ENCODE assay signal across 2 cellular contexts in genomic region chr19:13115936-13116281, GRCh38.
TF ChIP-seq lines count a peak whose summit lies in the region.

No MANE protein-coding gene starts in this region.

TF ChIP-seq in SK-N-SH, 30 proteins besides CTCF, POLR2A, EP300 and RAD21 (continued from another document):
- TF ChIP-seq, protein P1, sequence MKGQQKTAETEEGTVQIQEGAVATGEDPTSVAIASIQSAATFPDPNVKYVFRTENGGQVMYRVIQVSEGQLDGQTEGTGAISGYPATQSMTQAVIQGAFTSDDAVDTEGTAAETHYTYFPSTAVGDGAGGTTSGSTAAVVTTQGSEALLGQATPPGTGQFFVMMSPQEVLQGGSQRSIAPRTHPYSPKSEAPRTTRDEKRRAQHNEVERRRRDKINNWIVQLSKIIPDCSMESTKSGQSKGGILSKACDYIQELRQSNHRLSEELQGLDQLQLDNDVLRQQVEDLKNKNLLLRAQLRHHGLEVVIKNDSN (IDR thresholded peaks at IDR 0.05; ENCODE audit: borderline replicate concordance, low read depth), result no peak
- no peak for TF ChIP-seq PBX3 (IDR thresholded peaks at IDR 0.05)
- TF ChIP-seq NFIC (IDR thresholded peaks at IDR 0.05; ENCODE audit: borderline replicate concordance), result no peak
- no peak for TF ChIP-seq RXRA (IDR thresholded peaks at IDR 0.05; ENCODE audit: borderline replicate concordance, low read depth)
- no peak for TF ChIP-seq SIN3A (IDR thresholded peaks at IDR 0.05; ENCODE audit: borderline replicate concordance, low read depth, low read length)
- TF ChIP-seq TAF1 (IDR thresholded peaks at IDR 0.05; ENCODE audit: borderline replicate concordance, low read depth, low read length), result no peak
- TF ChIP-seq, protein P2, sequence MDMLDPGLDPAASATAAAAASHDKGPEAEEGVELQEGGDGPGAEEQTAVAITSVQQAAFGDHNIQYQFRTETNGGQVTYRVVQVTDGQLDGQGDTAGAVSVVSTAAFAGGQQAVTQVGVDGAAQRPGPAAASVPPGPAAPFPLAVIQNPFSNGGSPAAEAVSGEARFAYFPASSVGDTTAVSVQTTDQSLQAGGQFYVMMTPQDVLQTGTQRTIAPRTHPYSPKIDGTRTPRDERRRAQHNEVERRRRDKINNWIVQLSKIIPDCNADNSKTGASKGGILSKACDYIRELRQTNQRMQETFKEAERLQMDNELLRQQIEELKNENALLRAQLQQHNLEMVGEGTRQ (IDR thresholded peaks at IDR 0.05; ENCODE audit: borderline replicate concordance, low read depth, low read length), result no peak
- TF ChIP-seq CHD2 (IDR thresholded peaks at IDR 0.05; ENCODE audit: low read length, partially characterized antibody), result no peak
- TF ChIP-seq MAX (IDR thresholded peaks at IDR 0.05; ENCODE audit: low read depth), result no peak

TF ChIP-seq in SK-N-SH treated with all-trans-retinoic acid at 6 μM for 48 hours, 23 proteins besides CTCF, POLR2A, EP300 and RAD21 (continued from another document):
- TF ChIP-seq RARB (CRISPR knock-in tag; IDR thresholded peaks at IDR 0.05), result no peak
- TF ChIP-seq OSR1 (CRISPR knock-in tag; IDR thresholded peaks at IDR 0.05), result no peak
- no peak for TF ChIP-seq POU6F1 (CRISPR knock-in tag; IDR thresholded peaks at IDR 0.05; ENCODE audit: borderline replicate concordance, low read depth)
- no peak for TF ChIP-seq ZNF70 (CRISPR knock-in tag; IDR thresholded peaks at IDR 0.05)
- no peak for TF ChIP-seq GLIS3 (CRISPR knock-in tag; IDR thresholded peaks at IDR 0.05)
- no peak for TF ChIP-seq TSHZ2 (CRISPR knock-in tag; IDR thresholded peaks at IDR 0.05)
- TF ChIP-seq PATZ1 (CRISPR knock-in tag; IDR thresholded peaks at IDR 0.05; ENCODE audit: borderline replicate concordance), result no peak
- no peak for TF ChIP-seq PPARA (CRISPR knock-in tag; IDR thresholded peaks at IDR 0.05; ENCODE audit: borderline replicate concordance)
- no peak for TF ChIP-seq ZFP3 (CRISPR knock-in tag; IDR thresholded peaks at IDR 0.05)
TF ChIP-seq in SK-N-SH treated with all-trans-retinoic acid at 6 μM for 48 hours: peak in this region for 0.
